8 cellular contexts compared by ENCODE assay signal in genomic region chr11:130071211-130071712, GRCh38. TPM values are rescaled to one million over a fixed set of nuclear protein-coding genes. Genes with fewer than 3 reads are reported as not detected.
DNase-seq lines count a peak whose midpoint lies in the region; ATAC-seq and TF ChIP-seq lines count a peak whose summit lies in the region.

No MANE protein-coding gene starts in this region.

- H3K4me2 ChIP-seq in skeletal muscle satellite cell (ENCODE audit: low read length) = peak overlapping the region; percentile 79

- TF ChIP-seq CTCF in AG04450 (IDR thresholded peaks at IDR 0.05; ENCODE audit: low read depth, low read length) (no peak), activated B cell treated with CpG ODN at 0.5 μM for 24 hours (IDR thresholded peaks at IDR 0.05) (no peak), right atrium auricular region (IDR thresholded peaks at IDR 0.05) (no peak)

- H3K4me3 ChIP-seq in AG04450 (ENCODE audit: low read depth, low read length) (peak overlapping the region; percentile 78), HAP-1 (peak overlapping the region; percentile 66), right atrium auricular region (peak overlapping the region; percentile 92 to 95), skeletal muscle satellite cell (ENCODE audit: low read length) (peak overlapping the region; percentile 99)

- H3K9me3 ChIP-seq in AG04450 (ENCODE audit: control insufficient read depth, insufficient read depth, low read length) (no peaks in the 10 kb centered on the region; the same call in 1 of the 2 replicates), HAP-1 (no peaks in the 10 kb centered on the region), right atrium auricular region (no peaks in the 10 kb centered on the region), skeletal muscle satellite cell (replicated peaks; ENCODE audit: low read length) (no peaks in the 10 kb centered on the region)

- CTCF ChIA-PET in AG04450 (lab: Charles Lee) = interaction anchor here (0.6 to 2.1 kb wide), 8 partner anchors 11 to 135 kb away, joined by 3 to 23 read pairs (median 7); no protein-coding TSS in a partner anchor
- CTCF ChIA-PET in activated B cell treated with CpG ODN at 0.5 μM for 24 hours (lab: Charles Lee) = interaction anchor here (1.0 to 2.2 kb wide), 12 partner anchors 15 to 149 kb away, joined by 3 to 18 read pairs (median 4); partner anchors contain the start of gene PRDM10

- H3K9me3 Mint-ChIP-seq in activated B cell treated with CpG ODN at 0.5 μM for 24 hours = no peaks in the 10 kb centered on the region

- no peaks in the 10 kb centered on the region; the same call in 1 of the 2 replicates for H3K36me3 ChIP-seq in HAP-1 (replicated peaks)
- H3K36me3 ChIP-seq in right atrium auricular region = no peaks in the 10 kb centered on the region
- no peaks in the 10 kb centered on the region for H3K36me3 ChIP-seq in skeletal muscle satellite cell (ENCODE audit: insufficient read depth, low read length)

- peaks cover 2% of the 10 kb centered on the region for H3K27me3 Mint-ChIP-seq in activated B cell treated with CpG ODN at 0.5 μM for 24 hours

- H3K4me1 ChIP-seq in HAP-1 (peaks cover 13% of the 10 kb centered on the region), right atrium auricular region (peaks cover 0 to 25% of the 10 kb centered on the region in 2 donors), skeletal muscle satellite cell (ENCODE audit: control insufficient read depth, insufficient read depth, low read length) (peaks cover 22% of the 10 kb centered on the region)

- no peak for ATAC-seq in activated B cell treated with CpG ODN at 0.5 μM for 24 hours (ENCODE audit: low read depth)

- DNase-seq in AG04450 (ENCODE audit: low read depth, low spot score) (no peak), HAP-1 (ENCODE audit: low spot score in 2 of 2) (no peak), activated B cell treated with CpG ODN at 0.5 μM for 24 hours (no peak), right atrium auricular region (ENCODE audit: low spot score) (no peak), 8988T (no peak), NCI-H1694 (lab: John Stamatoyannopoulos, UW) (no peak), SKM-1 treated with dmso at 0.1 percent for 144 hours (lab: John Stamatoyannopoulos, UW; ENCODE audit: unreplicated experiment) (no peak)

- POLR2A ChIA-PET in AG04450 (lab: Yijun Ruan, JAX) (interaction anchor here (0.6 to 3.5 kb wide), 6 partner anchors 20 to 838 kb away, joined by 3 to 18 read pairs (median 3); partner anchors contain the start of gene PRDM10), activated B cell treated with CpG ODN at 0.5 μM for 24 hours (lab: Charles Lee) (interaction anchor here (0.6 to 4.1 kb wide), 12 partner anchors 16 to 176 kb away, joined by 3 to 59 read pairs (median 6); partner anchors contain the start of genes NFRKB and PRDM10)

- H3K27me3 ChIP-seq in AG04450 (ENCODE audit: control insufficient read depth, insufficient read depth, low read length) (no peaks in the 10 kb centered on the region), HAP-1 (ENCODE audit: low read depth) (no peaks in the 10 kb centered on the region), right atrium auricular region (no peaks in the 10 kb centered on the region), skeletal muscle satellite cell (ENCODE audit: control insufficient read depth, insufficient read depth, low read length) (no peaks in the 10 kb centered on the region)

- peaks cover 2% of the 10 kb centered on the region for H3K36me3 Mint-ChIP-seq in activated B cell treated with CpG ODN at 0.5 μM for 24 hours (ENCODE audit: low read depth)

- peaks cover 37% of the 10 kb centered on the region for H3K4me1 Mint-ChIP-seq in activated B cell treated with CpG ODN at 0.5 μM for 24 hours

- no peak overlapping the region for H3K27ac ChIP-seq in AG04450 (ENCODE audit: low read depth, low read length)
- H3K27ac ChIP-seq in right atrium auricular region = peak overlapping the region; percentile 91 to 96

- in situ Hi-C loops in HAP-1 (cut with MboI; ENCODE audit: low sequenced_read_pairs) = no loop called here

- intact Hi-C loops in activated B cell treated with CpG ODN at 0.5 μM for 24 hours (cut with micrococcal nuclease) = no loop called here

- H3K4me3 Mint-ChIP-seq in activated B cell treated with CpG ODN at 0.5 μM for 24 hours = peak overlapping the region; percentile 87

- peak overlapping the region; percentile 54 for H3K27ac Mint-ChIP-seq in activated B cell treated with CpG ODN at 0.5 μM for 24 hours

- H3K9ac ChIP-seq in skeletal muscle satellite cell (ENCODE audit: low read depth, low read length) = peak overlapping the region; percentile 93

RNA-seq across cellular contexts. Expression of gene APLP2, which starts 1.6 kb away (rescaled TPM):
- 238 and 273 TPM in 2 replicates for polyA plus RNA-seq in AG04450 (2011; rRNA removed)
- 76.6 and 85.3 TPM in 2 replicates for polyA minus RNA-seq in AG04450 (2011; rRNA and poly(A)+ RNA removed)
- total RNA-seq in activated B cell treated with CpG ODN at 0.5 μM for 24 hours = 47.7 and 50.8 TPM in 2 replicates
- total RNA-seq in right atrium auricular region = 100 to 1,000 TPM; 326 to 454 TPM
- 231 and 283 TPM in 2 replicates for total RNA-seq in skeletal muscle satellite cell (2012; rRNA removed)
